21 cellular contexts compared by ENCODE assay signal in genomic region chr1:180029524-180030130, GRCh38.
"Had no signal": no experiment of that assay in that cellular context is flagged by ENCODE, and none has a peak within 500 bp of the region (broad histone marks: within the 10 kb centered on the region; RNA-seq: fewer than 3 reads in every experiment).

No MANE protein-coding gene starts in this region.

- H3K4me3 ChIP-seq: adrenal gland, esophagus squamous epithelium, right atrium auricular region had no signal

- H3K27ac ChIP-seq: adrenal gland, foreskin keratinocyte, right atrium auricular region had no signal

- H3K9me3 Mint-ChIP-seq: activated CD4-positive, alpha-beta T cell treated with anti-CD3 and anti-CD28 coated beads, Interleukin-2, amount 10 ng/mL, durations not matched to agents 24 days and 14 days; activated naive CD4-positive, alpha-beta T cell treated with anti-CD3 and anti-CD28 coated beads for 36 hours; activated T-cell treated with anti-CD3 and anti-CD28 coated beads, Interleukin-2, amount 50 U/mL, for 24 hours; dendritic cell treated with granulocyte-macrophage colony-stimulating factor and Interleukin-4, amounts not matched to agents 40 ng/mL and 50 ng/mL, for 4 days; natural killer cell; stimulated activated naive CD8-positive, alpha-beta T cell treated with anti-CD3 and anti-CD28 coated beads, Interleukin-15, amount 100 ng/mL, for 72 hours; type B pancreatic cell; WTC11 had no signal

- H3K9me3 ChIP-seq: esophagus squamous epithelium, right atrium auricular region had no signal

- H3K4me1 Mint-ChIP-seq: stimulated activated naive CD8-positive, alpha-beta T cell treated with anti-CD3 and anti-CD28 coated beads, Interleukin-15, amount 100 ng/mL, for 72 hours; WTC11 had no signal

- ATAC-seq: activated CD8-positive, alpha-beta T cell treated with anti-CD3 and anti-CD28 coated beads, Interleukin-2, amount 10 ng/mL, durations not matched to agents 7 days and 5 days; foreskin keratinocyte; left cardiac atrium; natural killer cell; stimulated activated naive CD8-positive, alpha-beta T cell treated with anti-CD3 and anti-CD28 coated beads, Interleukin-15, amount 100 ng/mL, for 72 hours; WTC11 had no signal

- DNase-seq: activated CD4-positive, alpha-beta T cell treated with anti-CD3 and anti-CD28 coated beads, Interleukin-2, amount 10 ng/mL, durations not matched to agents 24 days and 14 days; activated CD8-positive, alpha-beta T cell treated with anti-CD3 and anti-CD28 coated beads, Interleukin-2, amount 10 ng/mL, durations not matched to agents 7 days and 5 days; activated naive CD4-positive, alpha-beta T cell treated with anti-CD3 and anti-CD28 coated beads for 36 hours; activated T-cell treated with anti-CD3 and anti-CD28 coated beads, Interleukin-2, amount 50 U/mL, for 24 hours; adrenal gland; effector CD8-positive, alpha-beta T cell; esophagus squamous epithelium; foreskin keratinocyte; glutamatergic neuron; hippocampal formation; left cardiac atrium; mesenchymal stem cell; natural killer cell; posterior cingulate gyrus; stimulated activated CD4-positive, alpha-beta T cell treated with anti-CD3 and anti-CD28 coated beads, Interleukin-2, amount 100 ng/mL, for 24 hours; stimulated activated naive CD8-positive, alpha-beta T cell treated with anti-CD3 and anti-CD28 coated beads, Interleukin-15, amount 100 ng/mL, for 72 hours; SW 1271 had no signal

- H3K27me3 Mint-ChIP-seq: activated CD4-positive, alpha-beta T cell treated with anti-CD3 and anti-CD28 coated beads, Interleukin-2, amount 10 ng/mL, durations not matched to agents 24 days and 14 days; activated T-cell treated with anti-CD3 and anti-CD28 coated beads, Interleukin-2, amount 50 U/mL, for 24 hours; dendritic cell treated with granulocyte-macrophage colony-stimulating factor and Interleukin-4, amounts not matched to agents 40 ng/mL and 50 ng/mL, for 4 days; stimulated activated naive CD8-positive, alpha-beta T cell treated with anti-CD3 and anti-CD28 coated beads, Interleukin-15, amount 100 ng/mL, for 72 hours; type B pancreatic cell had no signal

- H3K4me1 ChIP-seq: adrenal gland, foreskin keratinocyte, right atrium auricular region had no signal

- H3K4me3 Mint-ChIP-seq: activated CD4-positive, alpha-beta T cell treated with anti-CD3 and anti-CD28 coated beads, Interleukin-2, amount 10 ng/mL, durations not matched to agents 24 days and 14 days; activated CD8-positive, alpha-beta T cell treated with anti-CD3 and anti-CD28 coated beads, Interleukin-2, amount 10 ng/mL, durations not matched to agents 7 days and 5 days; activated naive CD4-positive, alpha-beta T cell treated with anti-CD3 and anti-CD28 coated beads for 36 hours; activated T-cell treated with anti-CD3 and anti-CD28 coated beads, Interleukin-2, amount 50 U/mL, for 24 hours; dendritic cell treated with granulocyte-macrophage colony-stimulating factor and Interleukin-4, amounts not matched to agents 40 ng/mL and 50 ng/mL, for 4 days; natural killer cell; stimulated activated naive CD8-positive, alpha-beta T cell treated with anti-CD3 and anti-CD28 coated beads, Interleukin-15, amount 100 ng/mL, for 72 hours; type B pancreatic cell; WTC11 had no signal

- H3K27ac Mint-ChIP-seq: activated CD4-positive, alpha-beta T cell treated with anti-CD3 and anti-CD28 coated beads, Interleukin-2, amount 10 ng/mL, durations not matched to agents 24 days and 14 days; activated CD8-positive, alpha-beta T cell treated with anti-CD3 and anti-CD28 coated beads, Interleukin-2, amount 10 ng/mL, durations not matched to agents 7 days and 5 days; activated naive CD4-positive, alpha-beta T cell treated with anti-CD3 and anti-CD28 coated beads for 36 hours; activated T-cell treated with anti-CD3 and anti-CD28 coated beads, Interleukin-2, amount 50 U/mL, for 24 hours; dendritic cell treated with granulocyte-macrophage colony-stimulating factor and Interleukin-4, amounts not matched to agents 40 ng/mL and 50 ng/mL, for 4 days; stimulated activated naive CD8-positive, alpha-beta T cell treated with anti-CD3 and anti-CD28 coated beads, Interleukin-15, amount 100 ng/mL, for 72 hours; type B pancreatic cell; WTC11 had no signal

- H3K27me3 ChIP-seq: adrenal gland, esophagus squamous epithelium, foreskin keratinocyte, right atrium auricular region had no signal
